ENCODE assay signal across 11 cellular contexts in the genomic region with DNA sequence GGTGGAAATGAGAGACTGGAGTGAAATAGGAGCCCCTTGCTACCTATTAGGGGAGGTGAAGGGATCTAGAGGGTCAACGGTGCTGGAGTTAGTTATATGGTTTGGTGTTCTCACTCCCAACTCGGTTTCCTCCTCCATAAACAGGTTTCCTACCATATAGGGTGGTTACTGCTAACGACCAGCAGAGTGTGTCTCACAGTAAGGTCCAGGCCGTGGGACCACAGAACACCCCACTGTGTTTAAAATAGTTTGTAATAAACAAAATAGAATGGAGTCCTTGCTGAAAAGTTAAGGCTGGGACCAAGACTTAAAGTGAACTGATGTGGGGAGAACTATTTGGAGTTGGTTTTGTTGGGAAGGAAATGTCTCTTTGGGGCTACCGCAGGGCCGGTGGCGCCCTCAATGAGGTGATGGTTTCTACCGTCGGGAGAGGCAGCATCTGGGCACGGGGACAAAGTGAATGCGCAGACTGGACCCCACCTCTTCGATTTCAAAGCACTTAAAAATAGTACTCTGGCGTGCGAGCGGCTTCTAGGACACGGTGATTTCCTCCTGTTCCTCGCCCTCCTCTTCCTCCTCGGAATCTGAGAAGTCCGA. TPM values are rescaled to one million over a fixed set of nuclear protein-coding genes. Genes with fewer than 3 reads are reported as not detected.
DNase-seq lines count a peak whose midpoint lies in the region; ATAC-seq and TF ChIP-seq lines count a peak whose summit lies in the region.
"Had no signal": no experiment of that assay in that cellular context is flagged by ENCODE, and none has a peak within 500 bp of the region (broad histone marks: within the 10 kb centered on the region; RNA-seq: fewer than 3 reads in every experiment).

No MANE protein-coding gene starts in this region.

- H3K27ac Mint-ChIP-seq in activated T-cell treated with anti-CD3 and anti-CD28 coated beads, Interleukin-2, amount 50 U/mL, for 72 hours = peak overlapping the region; percentile 46
- H3K27ac Mint-ChIP-seq in activated CD8-positive, alpha-beta T cell treated with anti-CD3 and anti-CD28 coated beads, Interleukin-2, amount 10 ng/mL, durations not matched to agents 7 days and 5 days = no peak overlapping the region
- peak overlapping the region in 1 of 6 donors; percentile 62 for H3K27ac Mint-ChIP-seq in immature natural killer cell

- H3K9me3 ChIP-seq in stomach = peaks cover 0 to 15% (median 3%) of the 10 kb centered on the region in 4 donors
- H3K9me3 ChIP-seq: BE2C had no signal

- DNase-seq in activated T-cell treated with anti-CD3 and anti-CD28 coated beads, Interleukin-2, amount 50 U/mL, for 72 hours = no peak
- no peak for DNase-seq in activated T-cell treated with anti-CD3 and anti-CD28 coated beads for 4 hours
- no peak for DNase-seq in activated CD8-positive, alpha-beta T cell treated with anti-CD3 and anti-CD28 coated beads, Interleukin-2, amount 10 ng/mL, durations not matched to agents 7 days and 5 days
- no peak for DNase-seq in immature natural killer cell
- DNase-seq in stomach = no peak
- DNase-seq in DMS114 treated with DMSO at 0.1 percent for 48 hours (lab: John Stamatoyannopoulos, UW; ENCODE audit: unreplicated experiment) = no peak
- DNase-seq in SKM-1 treated with dmso at 0.1 percent for 144 hours (lab: John Stamatoyannopoulos, UW; ENCODE audit: unreplicated experiment) = no peak
- DNase-seq: BE2C had no signal

- whole genome bisulfite sequencing in stomach, 5 donors = 6 to 10% (median 8%) methylated on average over 19 of the region's 19 CpGs

- peaks cover 31 to 85% (median 65%) of the 10 kb centered on the region in 3 donors for H3K27me3 ChIP-seq in stomach

- H3K27me3 Mint-ChIP-seq in activated T-cell treated with anti-CD3 and anti-CD28 coated beads, Interleukin-2, amount 50 U/mL, for 72 hours (ENCODE audit: low read depth) = peaks cover 53% of the 10 kb centered on the region
- H3K27me3 Mint-ChIP-seq in activated CD8-positive, alpha-beta T cell treated with anti-CD3 and anti-CD28 coated beads, Interleukin-2, amount 10 ng/mL, durations not matched to agents 7 days and 5 days (ENCODE audit: low read depth) = peaks cover 54% of the 10 kb centered on the region
- peaks cover 25 to 46% (median 43%) of the 10 kb centered on the region in 3 donors for H3K27me3 Mint-ChIP-seq in immature natural killer cell (ENCODE audit: low read depth in 3 of 3)

- peaks cover 11 to 24% (median 18%) of the 10 kb centered on the region in 4 donors for H3K4me1 ChIP-seq in stomach
- H3K4me1 ChIP-seq: BE2C had no signal

- ATAC-seq in activated T-cell treated with anti-CD3 and anti-CD28 coated beads, Interleukin-2, amount 50 U/mL, for 72 hours (replicated peaks in 1 of 2) = no peak
- no peak for ATAC-seq in activated CD8-positive, alpha-beta T cell treated with anti-CD3 and anti-CD28 coated beads, Interleukin-2, amount 10 ng/mL, durations not matched to agents 7 days and 5 days
- ATAC-seq in GM19455 (IDR thresholded peaks at IDR 0.05; ENCODE audit: unreplicated experiment) = no peak

- peaks cover 2 to 5% of the 10 kb centered on the region in 2 donors for H3K36me3 Mint-ChIP-seq in activated T-cell treated with anti-CD3 and anti-CD28 coated beads, Interleukin-2, amount 50 U/mL, for 72 hours (ENCODE audit: insufficient read depth in 2 of 2)
- peaks cover 15% of the 10 kb centered on the region for H3K36me3 Mint-ChIP-seq in activated CD8-positive, alpha-beta T cell treated with anti-CD3 and anti-CD28 coated beads, Interleukin-2, amount 10 ng/mL, durations not matched to agents 7 days and 5 days (ENCODE audit: low read depth)
- H3K36me3 Mint-ChIP-seq in immature natural killer cell = peaks cover 0 to 9% (median 0%) of the 10 kb centered on the region in 3 donors

- H3K27ac ChIP-seq in stomach = no peak overlapping the region
- H3K27ac ChIP-seq: skin epidermis had no signal

- no peaks in the 10 kb centered on the region for H3K36me3 ChIP-seq in stomach
- H3K36me3 ChIP-seq: BE2C had no signal

- no peak for TF ChIP-seq EP300 in stomach (IDR thresholded peaks at IDR 0.05)

- H3K4me3 Mint-ChIP-seq in activated T-cell treated with anti-CD3 and anti-CD28 coated beads, Interleukin-2, amount 50 U/mL, for 72 hours = peak overlapping the region; percentile 77 to 87
- H3K4me3 Mint-ChIP-seq in activated CD8-positive, alpha-beta T cell treated with anti-CD3 and anti-CD28 coated beads, Interleukin-2, amount 10 ng/mL, durations not matched to agents 7 days and 5 days = peak overlapping the region; percentile 51
- H3K4me3 Mint-ChIP-seq in immature natural killer cell = peak overlapping the region; percentile 80 to 92 (median 83)

- TF ChIP-seq CTCF in stomach (IDR thresholded peaks at IDR 0.05) = no peak

- TF ChIP-seq POLR2A in stomach (IDR thresholded peaks at IDR 0.05) = no peak

- H3K4me1 Mint-ChIP-seq in activated T-cell treated with anti-CD3 and anti-CD28 coated beads, Interleukin-2, amount 50 U/mL, for 72 hours (ENCODE audit: low read depth) = peaks cover 18% of the 10 kb centered on the region
- peaks cover 16% of the 10 kb centered on the region for H3K4me1 Mint-ChIP-seq in activated CD8-positive, alpha-beta T cell treated with anti-CD3 and anti-CD28 coated beads, Interleukin-2, amount 10 ng/mL, durations not matched to agents 7 days and 5 days (ENCODE audit: low read depth)
- peaks cover 17 to 21% of the 10 kb centered on the region in 2 donors for H3K4me1 Mint-ChIP-seq in immature natural killer cell

- peak overlapping the region in 3 of 4 donors; percentile 25 to 43 (median 35) for H3K4me3 ChIP-seq in stomach

- intact Hi-C loops in stomach (cut with DNase I; ENCODE audit: low total_unique reads) = no loop called here

- CTCF ChIA-PET in activated CD8-positive, alpha-beta T cell treated with anti-CD3 and anti-CD28 coated beads, Interleukin-2, amount 10 ng/mL, durations not matched to agents 7 days and 5 days (lab: Charles Lee) = interaction anchor here (0.7 to 2.2 kb wide), 2 partner anchors 23 to 27 kb away, joined by 3 to 7 read pairs; no protein-coding TSS in a partner anchor

- H3K9me3 Mint-ChIP-seq in activated T-cell treated with anti-CD3 and anti-CD28 coated beads, Interleukin-2, amount 50 U/mL, for 72 hours = no peaks in the 10 kb centered on the region
- H3K9me3 Mint-ChIP-seq in activated CD8-positive, alpha-beta T cell treated with anti-CD3 and anti-CD28 coated beads, Interleukin-2, amount 10 ng/mL, durations not matched to agents 7 days and 5 days (ENCODE audit: insufficient read depth) = no peaks in the 10 kb centered on the region
- H3K9me3 Mint-ChIP-seq in immature natural killer cell = peaks cover 0 to 30% (median 2%) of the 10 kb centered on the region in 6 donors

- POLR2A ChIA-PET in activated CD8-positive, alpha-beta T cell treated with anti-CD3 and anti-CD28 coated beads, Interleukin-2, amount 10 ng/mL, durations not matched to agents 7 days and 5 days (lab: Charles Lee) = no interaction called here

RNA-seq across cellular contexts. Expression of gene DBX1, which starts 4.5 kb away (rescaled TPM):
- total RNA-seq in activated T-cell treated with anti-CD3 and anti-CD28 coated beads, Interleukin-2, amount 50 U/mL, for 72 hours = not detected
- not detected for total RNA-seq in activated CD8-positive, alpha-beta T cell treated with anti-CD3 and anti-CD28 coated beads, Interleukin-2, amount 10 ng/mL, durations not matched to agents 7 days and 5 days
- polyA plus RNA-seq in immature natural killer cell = not detected
- total RNA-seq in stomach = not detected
- polyA plus RNA-seq in stomach = not detected
- total RNA-seq: T-helper 1 cell treated with Interleukin-12 subunit alpha and Interleukin-12 subunit beta and Interleukin-4 antibody, amounts not matched to agents 30 ng/mL and 1 ng/mL, for 36 hours had no signal
